In genomic region chr5:3330442-3330841, GRCh38 we compare ENCODE assay signal across 25 cellular contexts.
"Had no signal": no experiment of that assay in that cellular context is flagged by ENCODE, and none has a peak within 500 bp of the region (broad histone marks: within the 10 kb centered on the region; RNA-seq: fewer than 3 reads in every experiment).

No MANE protein-coding gene starts in this region.

- H3K4me1 ChIP-seq: colonic mucosa, esophagus muscularis mucosa, gastroesophageal sphincter, heart left ventricle, heart right ventricle had no signal

- H3K27ac ChIP-seq: colonic mucosa, coronary artery, dorsolateral prefrontal cortex, epithelial cell of prostate, esophagus muscularis mucosa, esophagus squamous epithelium, foreskin keratinocyte, gastrocnemius medialis, gastroesophageal sphincter, heart left ventricle, heart right ventricle, hepatocyte had no signal

- H3K27me3 Mint-ChIP-seq: dendritic cell treated with granulocyte-macrophage colony-stimulating factor and Interleukin-4, amounts not matched to agents 40 ng/mL and 50 ng/mL, for 4 days; effector memory CD8-positive, alpha-beta T cell had no signal

- DNase-seq: colonic mucosa; cortex of kidney; dermis blood vessel endothelial cell; dorsolateral prefrontal cortex; effector CD4-positive, alpha-beta T cell; effector CD8-positive, alpha-beta T cell; effector memory CD8-positive, alpha-beta T cell; endodermal cell; erythroblast; esophagus squamous epithelium; foreskin fibroblast; foreskin keratinocyte; foreskin melanocyte; gastrocnemius medialis; glutamatergic neuron; head of caudate nucleus; heart left ventricle; heart right ventricle had no signal

- H3K27me3 ChIP-seq: colonic mucosa, esophagus squamous epithelium, foreskin keratinocyte, gastrocnemius medialis, hepatocyte had no signal

- ATAC-seq: effector memory CD8-positive, alpha-beta T cell; esophagus mucosa; foreskin keratinocyte; gastrocnemius medialis; gastroesophageal sphincter; heart left ventricle; heart right ventricle had no signal

- H3K4me3 Mint-ChIP-seq: dendritic cell treated with granulocyte-macrophage colony-stimulating factor and Interleukin-4, amounts not matched to agents 40 ng/mL and 50 ng/mL, for 4 days; effector memory CD8-positive, alpha-beta T cell; endodermal cell had no signal

- H3K4me3 ChIP-seq: colonic mucosa, coronary artery, dorsolateral prefrontal cortex, esophagus muscularis mucosa, esophagus squamous epithelium, gastrocnemius medialis, gastroesophageal sphincter, heart left ventricle, heart right ventricle, hepatocyte had no signal

- H3K27ac Mint-ChIP-seq: dendritic cell treated with granulocyte-macrophage colony-stimulating factor and Interleukin-4, amounts not matched to agents 40 ng/mL and 50 ng/mL, for 4 days; effector memory CD8-positive, alpha-beta T cell; endodermal cell had no signal

- H3K4me2 ChIP-seq: hepatocyte had no signal

- H3K9me3 ChIP-seq: colonic mucosa, esophagus squamous epithelium, gastrocnemius medialis had no signal

- H3K36me3 ChIP-seq: colonic mucosa, esophagus muscularis mucosa, esophagus squamous epithelium, gastrocnemius medialis, gastroesophageal sphincter, heart left ventricle, heart right ventricle had no signal
